21 cellular contexts compared by ENCODE assay signal in the genomic region with DNA sequence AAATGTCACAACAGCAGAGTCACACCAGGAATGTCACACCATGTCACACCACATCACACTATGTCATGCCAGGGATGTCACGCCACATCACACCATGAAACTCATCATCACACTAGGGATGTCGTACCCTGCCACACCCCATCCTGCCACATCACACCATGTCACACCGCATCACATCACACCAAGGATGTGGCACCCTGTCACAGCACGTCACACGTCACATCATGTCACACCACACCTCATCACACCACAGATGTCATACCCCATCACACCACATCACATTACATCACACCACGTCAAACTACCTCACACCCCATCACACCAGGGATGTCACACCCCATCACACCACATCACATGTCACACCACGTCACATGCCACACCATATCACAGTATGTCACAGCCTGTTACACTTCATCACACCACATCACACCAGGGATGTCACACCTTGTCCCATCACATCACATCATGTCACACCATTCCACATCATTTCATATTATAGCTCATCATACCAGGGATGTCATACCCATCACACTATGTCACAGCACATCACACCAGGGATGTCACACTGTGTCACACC.
A peak's percentile ranks its signal among the peaks of the same experiment; 100 is the strongest.
DNase-seq lines count a peak whose midpoint lies in the region; ATAC-seq and TF ChIP-seq lines count a peak whose summit lies in the region.
"Had no signal": no experiment of that assay in that cellular context is flagged by ENCODE, and none has a peak within 500 bp of the region (broad histone marks: within the 10 kb centered on the region; RNA-seq: fewer than 3 reads in every experiment).

No MANE protein-coding gene starts in this region.

- peaks cover 8% of the 10 kb centered on the region for H3K27me3 Mint-ChIP-seq in activated CD4-positive, alpha-beta T cell treated with anti-CD3 and anti-CD28 coated beads for 36 hours
- H3K27me3 Mint-ChIP-seq in activated CD4-positive, alpha-beta memory T cell treated with anti-CD3 and anti-CD28 coated beads for 36 hours, result peaks cover 13% of the 10 kb centered on the region
- H3K27me3 Mint-ChIP-seq: type B pancreatic cell had no signal

- no peak overlapping the region for H2BK12ac ChIP-seq in trophoblast cell (ENCODE audit: low read length)

- H3K9ac ChIP-seq in trophoblast cell (ENCODE audit: low read length), result peak overlapping the region; percentile 1
- H3K9ac ChIP-seq: parathyroid adenoma had no signal

- H3K27me3 ChIP-seq in right atrium auricular region, result no peaks in the 10 kb centered on the region
- H3K27me3 ChIP-seq in trophoblast cell (ENCODE audit: insufficient read depth, low read length), result no peaks in the 10 kb centered on the region
- no peaks in the 10 kb centered on the region for H3K27me3 ChIP-seq in transverse colon
- H3K27me3 ChIP-seq: breast epithelium had no signal

- H3K36me3 Mint-ChIP-seq in activated CD4-positive, alpha-beta T cell treated with anti-CD3 and anti-CD28 coated beads for 36 hours (ENCODE audit: low read depth), result no peaks in the 10 kb centered on the region
- H3K36me3 Mint-ChIP-seq in activated CD4-positive, alpha-beta memory T cell treated with anti-CD3 and anti-CD28 coated beads for 36 hours, result no peaks in the 10 kb centered on the region
- H3K36me3 Mint-ChIP-seq: activated naive CD4-positive, alpha-beta T cell treated with anti-CD3 and anti-CD28 coated beads, Interleukin-2, amount 50 U/mL, for 72 hours had no signal

- intact Hi-C loops in activated CD4-positive, alpha-beta T cell treated with anti-CD3 and anti-CD28 coated beads for 36 hours (cut with DNase I, micrococcal nuclease), result loop anchor here (1.0 to 10.0 kb wide), 3 partner anchors 15 to 146 kb away; no protein-coding TSS in a partner anchor
- intact Hi-C loops in activated CD4-positive, alpha-beta memory T cell treated with anti-CD3 and anti-CD28 coated beads for 36 hours (cut with micrococcal nuclease), result no loop called here
- intact Hi-C loops in transverse colon (cut with DNase I; ENCODE audit: low total_unique reads), result loop anchor here (5.0 kb wide), 1 partner anchor 145 kb away; no protein-coding TSS in a partner anchor
- intact Hi-C loops in left colon (cut with DNase I, micrococcal nuclease), result no loop called here

- no peak overlapping the region for H3K27ac Mint-ChIP-seq in activated CD4-positive, alpha-beta T cell treated with anti-CD3 and anti-CD28 coated beads for 36 hours
- no peak overlapping the region for H3K27ac Mint-ChIP-seq in activated CD4-positive, alpha-beta memory T cell treated with anti-CD3 and anti-CD28 coated beads for 36 hours
- H3K27ac Mint-ChIP-seq: T-helper 1 cell treated with Interleukin-12 subunit alpha and Interleukin-12 subunit beta and Interleukin-4 antibody, amounts not matched to agents 30 μg/mL and 1 μg/mL, for 36 hours; type B pancreatic cell; WTC11 had no signal

- no peak overlapping the region for H2AFZ ChIP-seq in trophoblast cell (ENCODE audit: insufficient read depth, low read length, poor library complexity)
- H2AFZ ChIP-seq: parathyroid adenoma had no signal

- H3K9me3 ChIP-seq in right atrium auricular region (no peaks in the 10 kb centered on the region), trophoblast cell (ENCODE audit: insufficient read depth, low read depth, low read length) (peaks cover 37% of the 10 kb centered on the region), transverse colon (no peaks in the 10 kb centered on the region)
- H3K9me3 ChIP-seq: breast epithelium had no signal

- no peak overlapping the region for H4K91ac ChIP-seq in trophoblast cell (ENCODE audit: low read depth, low read length)

- H3K4me3 ChIP-seq in right atrium auricular region (no peak overlapping the region), trophoblast cell (ENCODE audit: low read depth, low read length) (peak overlapping the region; percentile 57), transverse colon (no peak overlapping the region)
- H3K4me3 ChIP-seq: breast epithelium, dorsolateral prefrontal cortex had no signal

- H3K79me1 ChIP-seq in trophoblast cell (ENCODE audit: low read length), result no peaks in the 10 kb centered on the region

- no peak overlapping the region for H4K12ac ChIP-seq in trophoblast cell (ENCODE audit: low read depth, low read length)

- no peak overlapping the region for H2AK5ac ChIP-seq in trophoblast cell (ENCODE audit: low read length)

- H3K79me2 ChIP-seq in trophoblast cell (ENCODE audit: control insufficient read depth, insufficient read depth, low read length, poor library complexity), result no peaks in the 10 kb centered on the region
- H3K79me2 ChIP-seq: parathyroid adenoma had no signal

- TF ChIP-seq CTCF in right atrium auricular region (IDR thresholded peaks at IDR 0.05) (no peak), transverse colon (IDR thresholded peaks at IDR 0.05) (no peak)

- POLR2A ChIA-PET in activated CD4-positive, alpha-beta T cell treated with anti-CD3 and anti-CD28 coated beads for 36 hours (lab: Charles Lee), result no interaction called here
- POLR2A ChIA-PET in activated CD4-positive, alpha-beta memory T cell treated with anti-CD3 and anti-CD28 coated beads for 36 hours (lab: Charles Lee), result no interaction called here

- no peaks in the 10 kb centered on the region for H3K9me3 Mint-ChIP-seq in activated CD4-positive, alpha-beta T cell treated with anti-CD3 and anti-CD28 coated beads for 36 hours (ENCODE audit: low read depth)
- no peaks in the 10 kb centered on the region for H3K9me3 Mint-ChIP-seq in activated CD4-positive, alpha-beta memory T cell treated with anti-CD3 and anti-CD28 coated beads for 36 hours
- H3K9me3 Mint-ChIP-seq: activated naive CD4-positive, alpha-beta T cell treated with anti-CD3 and anti-CD28 coated beads, Interleukin-2, amount 50 U/mL, for 72 hours; T-helper 1 cell treated with Interleukin-12 subunit alpha and Interleukin-12 subunit beta and Interleukin-4 antibody, amounts not matched to agents 30 μg/mL and 1 μg/mL, for 36 hours had no signal

- H3K18ac ChIP-seq in trophoblast cell (ENCODE audit: low read length), result no peak overlapping the region

- no peaks in the 10 kb centered on the region for H3K4me1 Mint-ChIP-seq in activated CD4-positive, alpha-beta T cell treated with anti-CD3 and anti-CD28 coated beads for 36 hours
- no peaks in the 10 kb centered on the region for H3K4me1 Mint-ChIP-seq in activated CD4-positive, alpha-beta memory T cell treated with anti-CD3 and anti-CD28 coated beads for 36 hours (ENCODE audit: low read depth)
- H3K4me1 Mint-ChIP-seq: WTC11 had no signal

- no peak for TF ChIP-seq POLR2A in transverse colon (IDR thresholded peaks at IDR 0.05)

- H3K4me3 Mint-ChIP-seq in activated CD4-positive, alpha-beta T cell treated with anti-CD3 and anti-CD28 coated beads for 36 hours, result no peak overlapping the region
- H3K4me3 Mint-ChIP-seq in activated CD4-positive, alpha-beta memory T cell treated with anti-CD3 and anti-CD28 coated beads for 36 hours, result no peak overlapping the region
- H3K4me3 Mint-ChIP-seq: T-helper 1 cell treated with Interleukin-12 subunit alpha and Interleukin-12 subunit beta and Interleukin-4 antibody, amounts not matched to agents 30 μg/mL and 1 μg/mL, for 36 hours; type B pancreatic cell; WTC11 had no signal

- TF ChIP-seq EP300 in transverse colon (IDR thresholded peaks at IDR 0.05; ENCODE audit: low read depth), result no peak

- peak overlapping the region; percentile 27 for H3K23ac ChIP-seq in trophoblast cell (ENCODE audit: low read length)

- no peak overlapping the region for H3K14ac ChIP-seq in trophoblast cell (ENCODE audit: low read length)

- in situ Hi-C loops in transverse colon (cut with MboI; ENCODE audit: low pct_ligation_motif_present in 1 of 4, low pct_unique_long_range_greater_than_20kb in 1 of 4, low sequenced_read_pairs in 3 of 4), result loop anchor here in 2 of 4 donors (5.0 to 10.0 kb wide), 2 partner anchors 145 to 148 kb away; no protein-coding TSS in a partner anchor

- DNase-seq in activated CD4-positive, alpha-beta T cell treated with anti-CD3 and anti-CD28 coated beads for 36 hours, result peak; percentile 35
- DNase-seq in activated CD4-positive, alpha-beta T cell treated with anti-CD3 and anti-CD28 coated beads for 1 hour, result no peak
- peak; percentile 24 for DNase-seq in activated CD4-positive, alpha-beta memory T cell treated with anti-CD3 and anti-CD28 coated beads for 36 hours
- peak; percentile 53 for DNase-seq in right atrium auricular region (ENCODE audit: low spot score)
- DNase-seq in trophoblast cell, result no peak
- no peak for DNase-seq in transverse colon
- DNase-seq in left colon, result no peak
- DNase-seq: DMS153, HCEC 1CT, NCI-H1436 treated with DMSO at 0.1 percent for 48 hours, NCI-H345 had no signal

- H3K4me1 ChIP-seq in right atrium auricular region, result no peaks in the 10 kb centered on the region
- H3K4me1 ChIP-seq in trophoblast cell (ENCODE audit: control insufficient read depth in 1 of 2, insufficient read depth in 2 of 2, low read length in 2 of 2), result no peaks in the 10 kb centered on the region
- no peaks in the 10 kb centered on the region for H3K4me1 ChIP-seq in transverse colon
- H3K4me1 ChIP-seq: breast epithelium, parathyroid adenoma had no signal

- H3K4ac ChIP-seq in trophoblast cell (ENCODE audit: low read depth, low read length), result no peak overlapping the region

- H3K27ac ChIP-seq in right atrium auricular region, result no peak overlapping the region
- no peak overlapping the region for H3K27ac ChIP-seq in trophoblast cell (ENCODE audit: low read depth, low read length)
- H3K27ac ChIP-seq in transverse colon, result no peak overlapping the region
- H3K27ac ChIP-seq: 22Rv1, breast epithelium, C4-2B, dorsolateral prefrontal cortex, parathyroid adenoma had no signal

- H4K8ac ChIP-seq in trophoblast cell (ENCODE audit: low read depth, low read length), result no peak overlapping the region

- no peaks in the 10 kb centered on the region for H3K36me3 ChIP-seq in right atrium auricular region
- H3K36me3 ChIP-seq in trophoblast cell (ENCODE audit: control insufficient read depth in 1 of 2, insufficient read depth in 2 of 2, low read length in 2 of 2), result peaks cover 0 to 3% of the 10 kb centered on the region in 2 experiments
- no peaks in the 10 kb centered on the region for H3K36me3 ChIP-seq in transverse colon
- H3K36me3 ChIP-seq: breast epithelium had no signal

- 100% methylated on average over 2 of the region's 7 CpGs for WGBS in trophoblast cell (ENCODE audit: extremely low coverage, insufficient coverage, insufficient read length)
- WGBS in transverse colon (ENCODE audit: low coverage in 1 of 2), 2 donors, result 72 to 78% methylated on average over 7 of the region's 7 CpGs

- H3K4me2 ChIP-seq in trophoblast cell (ENCODE audit: low read length), result no peak overlapping the region

- no peak overlapping the region for H2BK120ac ChIP-seq in trophoblast cell (ENCODE audit: insufficient read depth, low read length, poor library complexity)

- H2BK5ac ChIP-seq in trophoblast cell (ENCODE audit: low read depth, low read length, poor library complexity), result no peak overlapping the region

- CTCF ChIA-PET in activated CD4-positive, alpha-beta T cell treated with anti-CD3 and anti-CD28 coated beads for 36 hours (lab: Charles Lee), result no interaction called here
- CTCF ChIA-PET in activated CD4-positive, alpha-beta memory T cell treated with anti-CD3 and anti-CD28 coated beads for 36 hours (lab: Charles Lee), result no interaction called here

- peak; percentile 16 for ATAC-seq in activated CD4-positive, alpha-beta T cell treated with anti-CD3 and anti-CD28 coated beads for 36 hours
- ATAC-seq in left colon, result no peak
- no peak for ATAC-seq in HG03521 (IDR thresholded peaks at IDR 0.05; ENCODE audit: unreplicated experiment)
- ATAC-seq: WTC11 had no signal

Comparison
In these comparisons a context has a peak if more than half of its experiments do, and no peak if none do; other contexts are left out.
1. DNase-seq: peak in activated CD4-positive, alpha-beta T cell treated with anti-CD3 and anti-CD28 coated beads for 36 hours (single experiment), activated CD4-positive, alpha-beta memory T cell treated with anti-CD3 and anti-CD28 coated beads for 36 hours (single experiment) and right atrium auricular region (single experiment); none in activated CD4-positive, alpha-beta T cell treated with anti-CD3 and anti-CD28 coated beads for 1 hour (single experiment), trophoblast cell (0 of 2), transverse colon (single experiment) and left colon (0 of 2).
2. intact Hi-C loops: an anchor here in activated CD4-positive, alpha-beta T cell treated with anti-CD3 and anti-CD28 coated beads for 36 hours (1.0 to 10.0 kb wide) and transverse colon (5.0 kb wide); none called in activated CD4-positive, alpha-beta memory T cell treated with anti-CD3 and anti-CD28 coated beads for 36 hours and left colon.